Comparison of ENCODE assay signal across 8 cellular contexts in the genomic region with DNA sequence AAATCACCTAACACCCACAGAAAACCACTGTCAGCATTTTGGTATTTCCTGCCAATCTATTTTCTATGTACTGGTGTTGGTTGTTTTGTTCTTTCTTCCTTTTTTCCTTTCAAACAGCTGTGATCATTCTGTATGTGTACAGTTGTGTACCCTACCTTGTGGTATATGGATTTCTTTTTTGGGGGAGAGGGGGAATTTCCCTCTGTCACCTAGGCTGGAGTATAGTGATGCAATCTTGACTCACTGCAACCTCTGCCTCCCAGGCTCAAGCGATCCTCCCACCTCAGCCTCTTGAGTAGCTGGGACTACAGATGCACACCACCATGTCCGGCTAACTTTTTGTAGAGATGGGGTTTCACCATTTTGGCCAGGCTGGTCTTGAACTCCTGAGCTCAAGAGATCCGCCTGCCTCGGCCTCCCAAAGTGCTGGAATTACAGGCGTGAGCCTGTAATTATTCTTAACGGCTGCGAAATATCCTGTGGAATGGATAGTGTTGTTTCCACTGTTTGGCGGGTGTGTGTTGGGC. TPM values are rescaled to one million over a fixed set of nuclear protein-coding genes. Genes with fewer than 3 reads are reported as not detected.
DNase-seq lines count a peak whose midpoint lies in the region; ATAC-seq, FAIRE-seq and TF ChIP-seq lines count a peak whose summit lies in the region.
"Not testable (repeated sequence)": the region's sequence is repeated elsewhere in the genome, so short reads cannot be mapped to it uniquely, and the experiment has no call there.

No MANE protein-coding gene starts in this region.

- not testable (repeated sequence) for H3K4me3 ChIP-seq in CD8-positive, alpha-beta T cell (ENCODE audit: low read depth, low read length); IMR-90 (ENCODE audit: insufficient read depth, low read depth, low read length); bronchial epithelial cell (ENCODE audit: low read depth, low read length)

- H3K27me3 Mint-ChIP-seq in CD8-positive, alpha-beta T cell (ENCODE audit: low read depth); activated CD4-positive, alpha-beta memory T cell treated with anti-CD3 and anti-CD28 coated beads for 36 hours: not testable (repeated sequence)

- not testable (repeated sequence) for TF ChIP-seq RAD21 in IMR-90 (IDR thresholded peaks at IDR 0.05; ENCODE audit: low read length)

- H4K20me1 ChIP-seq in IMR-90 (ENCODE audit: insufficient read depth, low read length): not testable (repeated sequence)

- not testable (repeated sequence) for DNase-seq in CD8-positive, alpha-beta T cell; IMR-90
- peak; percentile 67 for DNase-seq in activated CD4-positive, alpha-beta memory T cell treated with anti-CD3 and anti-CD28 coated beads for 36 hours
- DNase-seq in bronchial epithelial cell (ENCODE audit: low read depth) (peak; percentile 77), sciatic nerve (ENCODE audit: low spot score) (peak; percentile 30)

- not testable (repeated sequence) for H2AK9ac ChIP-seq in IMR-90 (replicated peaks; ENCODE audit: low read depth, low read length, poor library complexity)

- in situ Hi-C loops in IMR-90 (cut with MboI; ENCODE audit: low sequenced_read_pairs): not testable (repeated sequence)

- peaks cover 16% of the 10 kb centered on the region for H3K4me1 ChIP-seq in CD8-positive, alpha-beta T cell (ENCODE audit: insufficient read depth, low read length)
- H3K4me1 ChIP-seq in IMR-90 (ENCODE audit: control insufficient read depth, insufficient read depth, low read length): peaks cover 17% of the 10 kb centered on the region

- H2AK5ac ChIP-seq in IMR-90 (ENCODE audit: low read depth, low read length): peak overlapping the region; percentile 20

- H3K27ac Mint-ChIP-seq in CD8-positive, alpha-beta T cell: not testable (repeated sequence)
- H3K27ac Mint-ChIP-seq in activated CD4-positive, alpha-beta memory T cell treated with anti-CD3 and anti-CD28 coated beads for 36 hours: peak overlapping the region; percentile 85

- not testable (repeated sequence) for H3K27ac ChIP-seq in CD8-positive, alpha-beta T cell (ENCODE audit: low read depth, low read length); IMR-90 (ENCODE audit: insufficient read depth, low read length)

- H3K9me3 ChIP-seq in CD8-positive, alpha-beta T cell (ENCODE audit: low read length); IMR-90 (ENCODE audit: control insufficient read depth, insufficient read depth, low read length): not testable (repeated sequence)

- BruUV-seq in IMR-90 (replicated peaks; lab: Mats Ljungman, UMichigan): not testable (repeated sequence)

- H3K4me1 Mint-ChIP-seq in CD8-positive, alpha-beta T cell (ENCODE audit: low read depth): peaks cover 22% of the 10 kb centered on the region
- peaks cover 61% of the 10 kb centered on the region for H3K4me1 Mint-ChIP-seq in activated CD4-positive, alpha-beta memory T cell treated with anti-CD3 and anti-CD28 coated beads for 36 hours (ENCODE audit: low read depth)

- H3K9ac ChIP-seq in IMR-90 (ENCODE audit: low read depth, low read length): not testable (repeated sequence)

- not testable (repeated sequence) for H3K4me2 ChIP-seq in IMR-90 (ENCODE audit: low read depth, low read length)

- dilution Hi-C loops in IMR-90 (cut with HindIII; ENCODE audit: low sequenced_read_pairs, unreplicated experiment): not testable (repeated sequence)

- WGBS in IMR-90 (ENCODE audit: extremely low coverage in 2 of 2, insufficient read length in 1 of 2), 2 experiments: 96% methylated on average over 4 of the region's 8 CpGs; no CpG with 5 or more reads in 1 of the 2 experiments

- H3K56ac ChIP-seq in IMR-90 (ENCODE audit: extremely low read depth, insufficient read depth, low read length): not testable (repeated sequence)

- H4K91ac ChIP-seq in IMR-90 (ENCODE audit: insufficient read depth, low read depth, low read length): not testable (repeated sequence)

- not testable (repeated sequence) for H3K36me3 ChIP-seq in CD8-positive, alpha-beta T cell (ENCODE audit: insufficient read depth, low read length); IMR-90 (ENCODE audit: control insufficient read depth, insufficient read depth, low read length); bronchial epithelial cell (ENCODE audit: control insufficient read depth, insufficient read depth, low read length)

- peaks cover 0 to 27% of the 10 kb centered on the region in 2 experiments; a peak in 2 of 4 replicates for H3K79me1 ChIP-seq in IMR-90 (ENCODE audit: low read depth in 1 of 2, low read length in 2 of 2)

- H3K9me3 Mint-ChIP-seq in CD8-positive, alpha-beta T cell; activated CD4-positive, alpha-beta memory T cell treated with anti-CD3 and anti-CD28 coated beads for 36 hours: not testable (repeated sequence)

- not testable (repeated sequence) for H3K4me3 Mint-ChIP-seq in CD8-positive, alpha-beta T cell
- peak overlapping the region; percentile 46 for H3K4me3 Mint-ChIP-seq in activated CD4-positive, alpha-beta memory T cell treated with anti-CD3 and anti-CD28 coated beads for 36 hours

- H2BK120ac ChIP-seq in IMR-90 (ENCODE audit: low read depth, low read length): peak overlapping the region; percentile 35; the same call in 1 of the 2 replicates

- 0 out of 2 replicates have a peak overlapping the region, but pooled peaks have one; percentile 20 for H3K14ac ChIP-seq in IMR-90 (replicated peaks; ENCODE audit: low read depth, low read length)

- H3K4ac ChIP-seq in IMR-90 (ENCODE audit: low read depth, low read length): 0 out of 2 replicates have a peak overlapping the region, but pooled peaks have one; percentile 9

- H2BK20ac ChIP-seq in IMR-90 (ENCODE audit: low read depth, low read length): not testable (repeated sequence)

- H3K27me3 ChIP-seq in CD8-positive, alpha-beta T cell (ENCODE audit: insufficient read depth, low read length); IMR-90 (ENCODE audit: control insufficient read depth, insufficient read depth, low read length); bronchial epithelial cell (ENCODE audit: control insufficient read depth, insufficient read depth, low read length): not testable (repeated sequence)

- H3K23ac ChIP-seq in IMR-90 (ENCODE audit: low read depth, low read length): not testable (repeated sequence)

- not testable (repeated sequence) for H2BK15ac ChIP-seq in IMR-90 (ENCODE audit: low read depth, low read length)

- H3K36me3 Mint-ChIP-seq in CD8-positive, alpha-beta T cell; activated CD4-positive, alpha-beta memory T cell treated with anti-CD3 and anti-CD28 coated beads for 36 hours: not testable (repeated sequence)

- intact Hi-C loops in CD8-positive, alpha-beta T cell (cut with DNase I, micrococcal nuclease); IMR-90 (cut with micrococcal nuclease); sciatic nerve (cut with DNase I): not testable (repeated sequence)
- intact Hi-C loops in activated CD4-positive, alpha-beta memory T cell treated with anti-CD3 and anti-CD28 coated beads for 36 hours (cut with micrococcal nuclease): loop anchor here (1.0 to 2.0 kb wide), 5 partner anchors 7 to 172 kb away; no protein-coding TSS in a partner anchor

- peak; percentile 58 for ATAC-seq in CD8-positive, alpha-beta T cell
- ATAC-seq in GM18870 (IDR thresholded peaks at IDR 0.05; ENCODE audit: unreplicated experiment) (peak; percentile 89), GM21619 (IDR thresholded peaks at IDR 0.05; ENCODE audit: unreplicated experiment) (peak; percentile 73), HG03045 (IDR thresholded peaks at IDR 0.05; ENCODE audit: unreplicated experiment) (peak; percentile 81)
- ATAC-seq in IMR-90 (ENCODE audit: low read depth); sciatic nerve: not testable (repeated sequence)

- not testable (repeated sequence) for H4K5ac ChIP-seq in IMR-90 (ENCODE audit: low read depth, low read length)

- peak overlapping the region in 1 of 2 experiments; percentile 66; a peak in 1 of 4 replicates for H4K8ac ChIP-seq in IMR-90 (ENCODE audit: low read depth in 2 of 2, low read length in 2 of 2)

- H3K9me1 ChIP-seq in IMR-90 (ENCODE audit: insufficient read depth, low read length): peaks cover 37% of the 10 kb centered on the region

- not testable (repeated sequence) for FAIRE-seq in bronchial epithelial cell (lab: Jason Lieb, UNC)

- POLR2A ChIA-PET in CD8-positive, alpha-beta T cell (lab: Charles Lee); IMR-90 (lab: Charles Lee; ENCODE audit: unreplicated experiment): not testable (repeated sequence)
- POLR2A ChIA-PET in activated CD4-positive, alpha-beta memory T cell treated with anti-CD3 and anti-CD28 coated beads for 36 hours (lab: Charles Lee): interaction anchor here (0.6 to 1.7 kb wide), 9 partner anchors 11 to 203 kb away, joined by 3 to 11 read pairs (median 3); no protein-coding TSS in a partner anchor

- not testable (repeated sequence) for H2BK5ac ChIP-seq in IMR-90 (ENCODE audit: low read depth, low read length, poor library complexity, severe bottlenecking)

- TF ChIP-seq POLR2A in IMR-90 (IDR thresholded peaks at IDR 0.05; ENCODE audit: low read depth, low read length): peak; percentile 37

- H3K18ac ChIP-seq in IMR-90 (ENCODE audit: low read depth, low read length): not testable (repeated sequence)

- TF ChIP-seq CTCF in CD8-positive, alpha-beta T cell (IDR thresholded peaks at IDR 0.05); IMR-90 (conservative IDR thresholded peaks at IDR 0.05; ENCODE audit: low read depth, low read length); bronchial epithelial cell (IDR thresholded peaks at IDR 0.05; ENCODE audit: insufficient read depth, low read length, severe bottlenecking): not testable (repeated sequence)

- CTCF ChIA-PET in CD8-positive, alpha-beta T cell (lab: Charles Lee): interaction anchor here (0.7 to 1.6 kb wide), 2 partner anchors 20 to 21 kb away, joined by 3 to 6 read pairs; no protein-coding TSS in a partner anchor
- CTCF ChIA-PET in IMR-90 (lab: Yijun Ruan, JAX): not testable (repeated sequence)
- CTCF ChIA-PET in activated CD4-positive, alpha-beta memory T cell treated with anti-CD3 and anti-CD28 coated beads for 36 hours (lab: Charles Lee): interaction anchor here (0.7 to 1.7 kb wide), 5 partner anchors 16 to 223 kb away, joined by 3 to 4 read pairs (median 3); no protein-coding TSS in a partner anchor

- not testable (repeated sequence) for H2AFZ ChIP-seq in IMR-90 (replicated peaks; ENCODE audit: low read length, poor library complexity)

RNA-seq across cellular contexts. Expression of gene DUSP5, which starts 31.4 kb away (rescaled TPM):
- total RNA-seq in CD8-positive, alpha-beta T cell: 10 to 100 TPM; 69.8 TPM
- total RNA-seq in IMR-90 (2012; rRNA removed) (42.1 and 55.3 TPM in 2 replicates), bronchial epithelial cell (40.1 and 115 TPM in 2 replicates), sciatic nerve (53.5 TPM)
- 48.1 and 61.5 TPM in 2 replicates for polyA plus RNA-seq in IMR-90 (2012; rRNA removed)
- polyA plus RNA-seq in IMR-90 (2012; cell fraction: cytosol; rRNA removed): 39.0 and 110 TPM in 2 replicates
- 239 and 414 TPM in 2 replicates for polyA plus RNA-seq in IMR-90 (2012; cell fraction: nucleus; rRNA removed; ENCODE audit: low replicate concordance)
- 100 to 1,000 TPM; 171 to 176 TPM for total RNA-seq in activated CD4-positive, alpha-beta memory T cell treated with anti-CD3 and anti-CD28 coated beads for 36 hours

RNA-seq across cellular contexts. Expression of gene SMC3, which starts 38.4 kb away (rescaled TPM):
- total RNA-seq in CD8-positive, alpha-beta T cell: 10 to 100 TPM; 35.1 to 37.9 TPM
- 15.2 and 30.0 TPM in 2 replicates for total RNA-seq in IMR-90 (2012; rRNA removed)
- polyA plus RNA-seq in IMR-90 (2012; rRNA removed): 11.7 and 15.0 TPM in 2 replicates
- polyA plus RNA-seq in IMR-90 (2012; cell fraction: cytosol; rRNA removed): 1.3 and 2.1 TPM in 2 replicates
- 0.76 and 5.6 TPM in 2 replicates for polyA plus RNA-seq in IMR-90 (2012; cell fraction: nucleus; rRNA removed; ENCODE audit: low replicate concordance)
- 10 to 100 TPM; 89.5 to 92.2 TPM for total RNA-seq in activated CD4-positive, alpha-beta memory T cell treated with anti-CD3 and anti-CD28 coated beads for 36 hours
- 16.5 and 19.5 TPM in 2 replicates for total RNA-seq in bronchial epithelial cell
- total RNA-seq in sciatic nerve: 48.6 TPM
